In genomic region chr6:13831623-13832022, GRCh38 we compare ENCODE assay signal across 23 cellular contexts. TPM values are rescaled to one million over a fixed set of nuclear protein-coding genes. Genes with fewer than 3 reads are reported as not detected.
DNase-seq lines count a peak whose midpoint lies in the region; ATAC-seq and TF ChIP-seq lines count a peak whose summit lies in the region.
"Had no signal": no experiment of that assay in that cellular context is flagged by ENCODE, and none has a peak within 500 bp of the region (broad histone marks: within the 10 kb centered on the region; RNA-seq: fewer than 3 reads in every experiment).

No MANE protein-coding gene starts in this region.

- CTCF ChIA-PET in activated CD8-positive, alpha-beta memory T cell treated with anti-CD3 and anti-CD28 coated beads, Interleukin-2, amount 10 ng/mL, durations not matched to agents 7 days and 5 days (lab: Charles Lee): no interaction called here
- CTCF ChIA-PET in Caco-2 (lab: Charles Lee): no interaction called here

- H3K27ac Mint-ChIP-seq in activated CD8-positive, alpha-beta memory T cell treated with anti-CD3 and anti-CD28 coated beads, Interleukin-2, amount 10 ng/mL, durations not matched to agents 7 days and 5 days: no peak overlapping the region
- H3K27ac Mint-ChIP-seq in Caco-2 (ENCODE audit: unreplicated experiment): no peak overlapping the region
- H3K27ac Mint-ChIP-seq: activated CD4-positive, alpha-beta memory T cell treated with anti-CD3 and anti-CD28 coated beads for 36 hours; activated naive CD8-positive, alpha-beta T cell; activated T-cell treated with anti-CD3 and anti-CD28 coated beads, Interleukin-2, amount 50 U/mL, for 24 hours; brain; stimulated activated naive CD8-positive, alpha-beta T cell treated with anti-CD3 and anti-CD28 coated beads, Interleukin-15, amount 100 ng/mL, for 72 hours had no signal

- H3K36me3 Mint-ChIP-seq in activated CD8-positive, alpha-beta memory T cell treated with anti-CD3 and anti-CD28 coated beads, Interleukin-2, amount 10 ng/mL, durations not matched to agents 7 days and 5 days: no peaks in the 10 kb centered on the region
- H3K36me3 Mint-ChIP-seq in Caco-2 (ENCODE audit: insufficient read depth, unreplicated experiment): peaks cover 24% of the 10 kb centered on the region
- H3K36me3 Mint-ChIP-seq: activated CD4-positive, alpha-beta memory T cell treated with anti-CD3 and anti-CD28 coated beads for 36 hours; brain; CD14-positive monocyte had no signal

- H3K27me3 ChIP-seq in Peyer's patch (no peaks in the 10 kb centered on the region), Caco-2 (replicated peaks; ENCODE audit: control insufficient read depth, insufficient read depth, low read length) (no peaks in the 10 kb centered on the region)
- H3K27me3 ChIP-seq: right lobe of liver, upper lobe of right lung had no signal

- H3K4me3 ChIP-seq in Peyer's patch (no peak overlapping the region), Caco-2 (ENCODE audit: low read depth, low read length) (no peak overlapping the region)
- H3K4me3 ChIP-seq: right lobe of liver, upper lobe of right lung had no signal

- no peak overlapping the region for H3K4me3 Mint-ChIP-seq in activated CD8-positive, alpha-beta memory T cell treated with anti-CD3 and anti-CD28 coated beads, Interleukin-2, amount 10 ng/mL, durations not matched to agents 7 days and 5 days
- no peak overlapping the region for H3K4me3 Mint-ChIP-seq in Caco-2 (ENCODE audit: unreplicated experiment)
- H3K4me3 Mint-ChIP-seq: activated CD4-positive, alpha-beta memory T cell treated with anti-CD3 and anti-CD28 coated beads for 36 hours; activated naive CD8-positive, alpha-beta T cell; activated T-cell treated with anti-CD3 and anti-CD28 coated beads, Interleukin-2, amount 50 U/mL, for 24 hours; brain; CD14-positive monocyte; stimulated activated naive CD8-positive, alpha-beta T cell treated with anti-CD3 and anti-CD28 coated beads, Interleukin-15, amount 100 ng/mL, for 72 hours had no signal

- H3K27ac ChIP-seq in Peyer's patch: no peak overlapping the region
- H3K27ac ChIP-seq: KMS-11, right lobe of liver, upper lobe of right lung had no signal

- BruUV-seq in Caco-2 (replicated peaks; lab: Mats Ljungman, UMichigan): no TSS peak

- intact Hi-C loops in Right ventricle myocardium superior (cut with DNase I) (no loop called here), cardiac septum (cut with DNase I) (no loop called here), Caco-2 (cut with micrococcal nuclease; ENCODE audit: unreplicated experiment) (no loop called here)

- TF ChIP-seq POLR2A in Peyer's patch (IDR thresholded peaks at IDR 0.05): no peak

- DNase-seq in Right ventricle myocardium superior: no peak
- DNase-seq in cardiac septum (ENCODE audit: low spot score): no peak
- no peak for DNase-seq in Peyer's patch
- DNase-seq in activated CD8-positive, alpha-beta memory T cell treated with anti-CD3 and anti-CD28 coated beads, Interleukin-2, amount 10 ng/mL, durations not matched to agents 7 days and 5 days: no peak
- DNase-seq in Caco-2: no peak
- no peak for DNase-seq in hypothalamus (lab: John Stamatoyannopoulos, UW)
- DNase-seq: activated CD4-positive, alpha-beta memory T cell treated with anti-CD3 and anti-CD28 coated beads for 36 hours; activated T-cell treated with anti-CD3 and anti-CD28 coated beads, Interleukin-2, amount 50 U/mL, for 24 hours; DMS79; erythroblast; NCI-H1436; NCI-H2171 treated with DMSO at 0.1 percent for 48 hours; NCI-H82; nucleus accumbens; right lobe of liver; stimulated activated naive CD8-positive, alpha-beta T cell treated with anti-CD3 and anti-CD28 coated beads, Interleukin-15, amount 100 ng/mL, for 72 hours; upper lobe of right lung had no signal

- no peaks in the 10 kb centered on the region for H3K4me1 ChIP-seq in Peyer's patch
- peaks cover 36% of the 10 kb centered on the region for H3K4me1 ChIP-seq in Caco-2
- H3K4me1 ChIP-seq: right lobe of liver, upper lobe of right lung had no signal

- H3K9me3 ChIP-seq in Peyer's patch: peaks cover 0 to 3% (median 0%) of the 10 kb centered on the region in 4 donors
- peaks cover 26% of the 10 kb centered on the region for H3K9me3 ChIP-seq in Caco-2
- H3K9me3 ChIP-seq: right lobe of liver, upper lobe of right lung had no signal

- H3K4me1 Mint-ChIP-seq in activated CD8-positive, alpha-beta memory T cell treated with anti-CD3 and anti-CD28 coated beads, Interleukin-2, amount 10 ng/mL, durations not matched to agents 7 days and 5 days: no peaks in the 10 kb centered on the region
- peaks cover 26% of the 10 kb centered on the region for H3K4me1 Mint-ChIP-seq in Caco-2 (ENCODE audit: low read depth, unreplicated experiment)
- H3K4me1 Mint-ChIP-seq: brain; stimulated activated naive CD8-positive, alpha-beta T cell treated with anti-CD3 and anti-CD28 coated beads, Interleukin-15, amount 100 ng/mL, for 72 hours had no signal

- peaks cover 20% of the 10 kb centered on the region for H3K27me3 Mint-ChIP-seq in activated CD8-positive, alpha-beta memory T cell treated with anti-CD3 and anti-CD28 coated beads, Interleukin-2, amount 10 ng/mL, durations not matched to agents 7 days and 5 days
- H3K27me3 Mint-ChIP-seq in Caco-2 (ENCODE audit: insufficient read depth, unreplicated experiment): no peaks in the 10 kb centered on the region
- H3K27me3 Mint-ChIP-seq: activated T-cell treated with anti-CD3 and anti-CD28 coated beads, Interleukin-2, amount 50 U/mL, for 24 hours had no signal

- H3K9me3 Mint-ChIP-seq in activated CD8-positive, alpha-beta memory T cell treated with anti-CD3 and anti-CD28 coated beads, Interleukin-2, amount 10 ng/mL, durations not matched to agents 7 days and 5 days (ENCODE audit: low read depth): peaks cover 2% of the 10 kb centered on the region
- H3K9me3 Mint-ChIP-seq in Caco-2 (ENCODE audit: unreplicated experiment): peaks cover 34% of the 10 kb centered on the region
- H3K9me3 Mint-ChIP-seq: activated T-cell treated with anti-CD3 and anti-CD28 coated beads, Interleukin-2, amount 50 U/mL, for 24 hours had no signal

- H3K36me3 ChIP-seq in Peyer's patch: no peaks in the 10 kb centered on the region
- H3K36me3 ChIP-seq in Caco-2 (ENCODE audit: control insufficient read depth, insufficient read depth, low read length): no peaks in the 10 kb centered on the region
- H3K36me3 ChIP-seq: right lobe of liver, upper lobe of right lung had no signal

- TF ChIP-seq CTCF in Peyer's patch (IDR thresholded peaks at IDR 0.05) (no peak), Caco-2 (IDR thresholded peaks at IDR 0.05; ENCODE audit: insufficient read depth in 1 of 2, low read depth in 1 of 2, low read length in 1 of 2, severe bottlenecking in 1 of 2, unreplicated experiment in 1 of 2) (no peak)

- peak; percentile 68 for ATAC-seq in Right ventricle myocardium superior (ENCODE audit: poor library complexity)
- ATAC-seq in HG02588 (IDR thresholded peaks at IDR 0.05; ENCODE audit: unreplicated experiment): peak; percentile 75
- ATAC-seq in HG03565 (IDR thresholded peaks at IDR 0.05; ENCODE audit: unreplicated experiment): peak; percentile 68
- no peak for ATAC-seq in activated CD8-positive, alpha-beta memory T cell treated with anti-CD3 and anti-CD28 coated beads, Interleukin-2, amount 10 ng/mL, durations not matched to agents 7 days and 5 days
- ATAC-seq: stimulated activated naive CD8-positive, alpha-beta T cell treated with anti-CD3 and anti-CD28 coated beads, Interleukin-15, amount 100 ng/mL, for 72 hours; upper lobe of right lung had no signal

- POLR2A ChIA-PET in Caco-2 (lab: Charles Lee): interaction anchor here (0.6 kb wide), 1 partner anchor 68 kb away, joined by 3 read pairs; no protein-coding TSS in a partner anchor

RNA-seq across cellular contexts. Expression of gene MCUR1, which starts 17.3 kb away (rescaled TPM):
- total RNA-seq in Right ventricle myocardium superior: 35.7 TPM
- 31.8 TPM for total RNA-seq in cardiac septum
- 10 to 100 TPM; 20.6 to 49.4 (median 33.6) TPM for total RNA-seq in Peyer's patch
- total RNA-seq in activated CD8-positive, alpha-beta memory T cell treated with anti-CD3 and anti-CD28 coated beads, Interleukin-2, amount 10 ng/mL, durations not matched to agents 7 days and 5 days: 10 to 100 TPM; 27.7 to 31.1 TPM
- 61.2 and 64.8 TPM in 2 replicates for total RNA-seq in Caco-2 (2022)
